ENCODE assay signal across 24 cellular contexts in the genomic region with DNA sequence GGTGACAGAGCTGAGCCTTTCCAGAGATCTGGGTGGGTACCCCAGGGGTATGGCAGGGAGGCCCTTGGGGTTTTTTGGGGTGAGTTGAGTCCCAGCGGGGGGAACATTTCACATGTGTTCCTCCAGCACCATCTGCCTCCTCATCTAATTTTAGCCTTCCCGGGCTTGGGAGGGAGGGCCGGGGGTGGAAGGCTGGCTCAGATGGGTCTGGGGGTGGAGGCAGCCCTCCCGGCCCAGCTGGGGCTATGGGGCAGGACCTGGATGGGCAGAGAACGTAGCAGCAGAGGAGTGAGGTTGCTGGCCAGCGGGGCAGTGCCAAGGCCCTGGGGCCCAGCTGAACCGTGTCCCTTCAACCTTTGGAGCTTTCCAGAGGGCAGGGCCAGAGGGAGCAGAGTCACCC. TPM values are rescaled to one million over a fixed set of nuclear protein-coding genes. Genes with fewer than 3 reads are reported as not detected.
DNase-seq lines count a peak whose midpoint lies in the region; ATAC-seq and TF ChIP-seq lines count a peak whose summit lies in the region.
"Had no signal": no experiment of that assay in that cellular context is flagged by ENCODE, and none has a peak within 500 bp of the region (broad histone marks: within the 10 kb centered on the region; RNA-seq: fewer than 3 reads in every experiment).

No MANE protein-coding gene starts in this region.

- no peaks in the 10 kb centered on the region for H3K4me1 Mint-ChIP-seq in CD4-positive, alpha-beta memory T cell

- TF ChIP-seq CTCF in cardiac muscle cell (IDR thresholded peaks at IDR 0.05; ENCODE audit: low read depth, low read length): no peak
- no peak for TF ChIP-seq CTCF in GM13977 (IDR thresholded peaks at IDR 0.05; ENCODE audit: extremely low read depth, insufficient read depth, missing control alignments)

- H3K27me3 Mint-ChIP-seq in CD4-positive, alpha-beta memory T cell: no peaks in the 10 kb centered on the region
- H3K27me3 Mint-ChIP-seq: CD4-positive, alpha-beta T cell had no signal

- no peak overlapping the region for H3K27ac Mint-ChIP-seq in CD4-positive, alpha-beta memory T cell
- H3K27ac Mint-ChIP-seq: CD4-positive, alpha-beta T cell had no signal

- CTCF ChIA-PET in CD4-positive, alpha-beta memory T cell (lab: Charles Lee; ENCODE audit: partially characterized antibody): interaction anchor here (1.4 kb wide), 1 partner anchor 18 kb away, joined by 4 read pairs; no protein-coding TSS in a partner anchor

- H3K4me3 Mint-ChIP-seq in CD4-positive, alpha-beta memory T cell: no peak overlapping the region
- H3K4me3 Mint-ChIP-seq: CD4-positive, alpha-beta T cell had no signal

- H3K36me3 ChIP-seq in cardiac muscle cell: no peaks in the 10 kb centered on the region
- no peaks in the 10 kb centered on the region for H3K36me3 ChIP-seq in CD4-positive, alpha-beta memory T cell (ENCODE audit: insufficient read depth, low read length)

- H3K27me3 ChIP-seq in cardiac muscle cell: no peaks in the 10 kb centered on the region
- no peaks in the 10 kb centered on the region for H3K27me3 ChIP-seq in CD4-positive, alpha-beta memory T cell (ENCODE audit: insufficient read depth, low read length)
- H3K27me3 ChIP-seq: BE2C had no signal

- H3K36me3 Mint-ChIP-seq in CD4-positive, alpha-beta memory T cell: no peaks in the 10 kb centered on the region

- no peaks in the 10 kb centered on the region for H3K9me3 ChIP-seq in cardiac muscle cell (ENCODE audit: low read depth)
- H3K9me3 ChIP-seq in CD4-positive, alpha-beta memory T cell (ENCODE audit: control insufficient read depth in 1 of 2, low read length in 2 of 2): no peaks in the 10 kb centered on the region
- H3K9me3 ChIP-seq: BE2C, HAP-1 had no signal

- in situ Hi-C loops in GM13977 (cut with MboI; ENCODE audit: low pct_unique_long_range_greater_than_20kb, low sequenced_read_pairs, unreplicated experiment): no loop called here

- intact Hi-C loops in left ventricle myocardium superior (cut with micrococcal nuclease): no loop called here
- intact Hi-C loops in CD4-positive, alpha-beta memory T cell (cut with micrococcal nuclease): no loop called here
- intact Hi-C loops in sciatic nerve (cut with DNase I): no loop called here

- peaks cover 0 to 3% (median 0%) of the 10 kb centered on the region in 8 donors for H3K9me3 Mint-ChIP-seq in CD4-positive, alpha-beta memory T cell
- H3K9me3 Mint-ChIP-seq: CD4-positive, alpha-beta T cell had no signal

- POLR2A ChIA-PET in CD4-positive, alpha-beta memory T cell (lab: Charles Lee; ENCODE audit: partially characterized antibody): no interaction called here

- ATAC-seq in left ventricle myocardium superior: no peak
- ATAC-seq in sciatic nerve: no peak

- no peak for DNase-seq in cardiac muscle cell (ENCODE audit: low read depth in 1 of 2, low spot score in 1 of 2)
- no peak for DNase-seq in left ventricle myocardium superior
- DNase-seq in GM13977 (ENCODE audit: low spot score): peak; percentile 12
- DNase-seq in CD4-positive, alpha-beta memory T cell: no peak
- no peak for DNase-seq in dermis blood vessel endothelial cell
- no peak for DNase-seq in sciatic nerve (ENCODE audit: low spot score)
- DNase-seq in A172 (ENCODE audit: low spot score): no peak
- DNase-seq: 8988T; BE2C; CD4-positive, alpha-beta T cell; DMS53; GF-D8; KBM-7; NCI-H1092 treated with DMSO at 0.1 percent for 48 hours; NCI-H146; NCI-H2029; NCI-H2227 treated with DMSO at 0.1 percent for 48 hours; NCI-H510A; NCI-H748 treated with DMSO at 0.1 percent for 48 hours; NK-92 treated with Interleukin-12 subunit alpha and Interleukin-12 subunit beta, amount 100 ng/mL, for 24 hours; SIG-M5; T-helper 1 cell had no signal

- no peak overlapping the region for H3K4me3 ChIP-seq in cardiac muscle cell
- no peak overlapping the region for H3K4me3 ChIP-seq in CD4-positive, alpha-beta memory T cell (ENCODE audit: low read length in 2 of 2)
- H3K4me3 ChIP-seq: HAP-1 had no signal

- H3K4me1 ChIP-seq in cardiac muscle cell (ENCODE audit: low read depth): no peaks in the 10 kb centered on the region
- H3K4me1 ChIP-seq in CD4-positive, alpha-beta memory T cell (ENCODE audit: insufficient read depth, low read length): no peaks in the 10 kb centered on the region
- H3K4me1 ChIP-seq: HAP-1 had no signal

- H3K27ac ChIP-seq in cardiac muscle cell: peak overlapping the region; percentile 13
- peak overlapping the region; percentile 4 for H3K27ac ChIP-seq in cingulate gyrus (ENCODE audit: low read depth, low read length)
- no peak overlapping the region for H3K27ac ChIP-seq in CD4-positive, alpha-beta memory T cell (ENCODE audit: low read depth, low read length)

RNA-seq across cellular contexts. Expression of gene ADGRL1, which starts 23.5 kb away (rescaled TPM):
- total RNA-seq in cardiac muscle cell (26.6 and 55.8 TPM in 2 replicates), left ventricle myocardium superior (24.0 TPM), dermis blood vessel endothelial cell (5.1 and 6.3 TPM in 2 replicates), sciatic nerve (11.8 TPM)
- polyA plus RNA-seq in cardiac muscle cell: 19.6 and 35.2 TPM in 2 replicates
- 10 to 100 TPM; 19.3 to 22.0 TPM for total RNA-seq in CD4-positive, alpha-beta memory T cell
- polyA plus RNA-seq in CD4-positive, alpha-beta memory T cell: 1 to 10 TPM in 1 of 2 donors, under 1 TPM in 1; 0.55 to 1.3 TPM
- total RNA-seq in A172 (2014; rRNA removed; shearing (Covaris generic)): 5.1 and 7.6 TPM in 2 replicates

RNA-seq across cellular contexts. Expression of gene ASF1B, which starts 46.1 kb away (rescaled TPM):
- total RNA-seq in cardiac muscle cell (19.1 and 21.8 TPM in 2 replicates), left ventricle myocardium superior (1.6 TPM), dermis blood vessel endothelial cell (11.4 and 26.8 TPM in 2 replicates), sciatic nerve (0.22 TPM)
- polyA plus RNA-seq in cardiac muscle cell: 27.5 and 30.7 TPM in 2 replicates
- 1 to 10 TPM; 2.3 to 3.0 TPM for total RNA-seq in CD4-positive, alpha-beta memory T cell
- 1 to 10 TPM; 1.8 to 3.0 TPM for polyA plus RNA-seq in CD4-positive, alpha-beta memory T cell
- 54.9 and 78.9 TPM in 2 replicates for total RNA-seq in A172 (2014; rRNA removed; shearing (Covaris generic))
